Comparison of ENCODE assay signal across 27 cellular contexts in the genomic region with DNA sequence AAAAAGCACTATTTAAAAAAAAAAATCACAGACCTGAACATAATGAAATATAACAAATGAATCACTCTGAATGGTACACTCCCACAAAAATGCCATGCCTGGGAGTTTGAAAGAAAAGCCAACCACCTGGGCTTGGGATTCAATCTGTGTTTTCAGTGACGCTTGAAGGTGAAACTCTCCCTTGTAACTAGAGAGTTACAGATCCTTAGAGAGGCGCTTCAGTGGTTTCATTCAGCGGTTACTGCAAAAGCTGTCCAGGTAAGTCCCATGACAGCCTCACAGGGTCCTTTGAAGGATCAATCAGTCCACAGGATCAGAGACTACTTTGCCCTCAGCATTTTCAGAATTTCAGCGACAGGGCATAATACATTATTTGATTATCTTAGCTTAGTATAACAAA.
"Had no signal": no experiment of that assay in that cellular context is flagged by ENCODE, and none has a peak within 500 bp of the region (broad histone marks: within the 10 kb centered on the region; RNA-seq: fewer than 3 reads in every experiment).

No MANE protein-coding gene starts in this region.

- H3K4me2 ChIP-seq: smooth muscle cell had no signal

- H3K36me3 ChIP-seq: left ventricle myocardium inferior, pancreas, right atrium auricular region, right lobe of liver, transverse colon, uterus had no signal

- DNase-seq: head of caudate nucleus; hippocampal formation; kidney glomerular epithelial cell; left colon; left ventricle myocardium inferior; midbrain; mucosa of descending colon; naive thymus-derived CD4-positive, alpha-beta T cell; nucleus accumbens; pancreas; posterior cingulate gyrus; psoas muscle; right lobe of liver; stimulated activated CD4-positive, alpha-beta T cell treated with anti-CD3 and anti-CD28 coated beads, Interleukin-1b, Interleukin-23, amount 100 ng/mL, for 48 hours; stimulated activated CD4-positive, alpha-beta T cell treated with anti-CD3 and anti-CD28 coated beads, Interleukin-2, amount 100 ng/mL, for 48 hours; stimulated activated CD4-positive, alpha-beta T cell treated with anti-CD3 and anti-CD28 coated beads, Interleukin-4, amount 100 ng/mL, for 4 hours; stimulated activated CD8-positive, alpha-beta memory T cell treated with anti-CD3 and anti-CD28 coated beads, Interleukin-4, amount 100 ng/mL, for 48 hours; stimulated activated naive CD4-positive, alpha-beta T cell treated with Interleukin-2 at 50 U/mL for 16 hours; stimulated activated naive CD8-positive, alpha-beta T cell treated with anti-CD3 and anti-CD28 coated beads, Interleukin-15, amount 100 ng/mL, for 72 hours; substantia nigra; transverse colon; uterus had no signal

- H3K27me3 ChIP-seq: pancreas, right atrium auricular region, right lobe of liver, transverse colon, uterus had no signal

- H3K4me3 ChIP-seq: left ventricle myocardium inferior, lung, mucosa of descending colon, pancreas, psoas muscle, right atrium auricular region, right lobe of liver, smooth muscle cell, transverse colon, uterus had no signal

- H3K4me1 ChIP-seq: left ventricle myocardium inferior, pancreas, psoas muscle, right atrium auricular region, transverse colon, uterus had no signal

- H3K27ac ChIP-seq: left ventricle myocardium inferior, pancreas, psoas muscle, right atrium auricular region, right lobe of liver, transverse colon, uterus had no signal

- H3K9me3 ChIP-seq: mucosa of descending colon, pancreas, transverse colon, uterus had no signal

- ATAC-seq: left colon; mucosa of descending colon; naive thymus-derived CD4-positive, alpha-beta T cell; natural killer cell treated with Interleukin-12 subunit alpha and Interleukin-12 subunit beta and Interleukin-15 and Interleukin-18, amount 100 ng/mL, for 72 hours; pancreas; psoas muscle; right lobe of liver; stimulated activated memory B cell treated with anti-CD40 and anti-IgM and Interleukin-4, amounts not matched to agents 10 μg/mL and 1 μg/mL and 100 μg/mL, for 72 hours; stimulated activated naive CD8-positive, alpha-beta T cell treated with anti-CD3 and anti-CD28 coated beads, Interleukin-15, amount 100 ng/mL, for 72 hours had no signal
